Comparison of ENCODE assay signal across 1 cellular context in the genomic region with DNA sequence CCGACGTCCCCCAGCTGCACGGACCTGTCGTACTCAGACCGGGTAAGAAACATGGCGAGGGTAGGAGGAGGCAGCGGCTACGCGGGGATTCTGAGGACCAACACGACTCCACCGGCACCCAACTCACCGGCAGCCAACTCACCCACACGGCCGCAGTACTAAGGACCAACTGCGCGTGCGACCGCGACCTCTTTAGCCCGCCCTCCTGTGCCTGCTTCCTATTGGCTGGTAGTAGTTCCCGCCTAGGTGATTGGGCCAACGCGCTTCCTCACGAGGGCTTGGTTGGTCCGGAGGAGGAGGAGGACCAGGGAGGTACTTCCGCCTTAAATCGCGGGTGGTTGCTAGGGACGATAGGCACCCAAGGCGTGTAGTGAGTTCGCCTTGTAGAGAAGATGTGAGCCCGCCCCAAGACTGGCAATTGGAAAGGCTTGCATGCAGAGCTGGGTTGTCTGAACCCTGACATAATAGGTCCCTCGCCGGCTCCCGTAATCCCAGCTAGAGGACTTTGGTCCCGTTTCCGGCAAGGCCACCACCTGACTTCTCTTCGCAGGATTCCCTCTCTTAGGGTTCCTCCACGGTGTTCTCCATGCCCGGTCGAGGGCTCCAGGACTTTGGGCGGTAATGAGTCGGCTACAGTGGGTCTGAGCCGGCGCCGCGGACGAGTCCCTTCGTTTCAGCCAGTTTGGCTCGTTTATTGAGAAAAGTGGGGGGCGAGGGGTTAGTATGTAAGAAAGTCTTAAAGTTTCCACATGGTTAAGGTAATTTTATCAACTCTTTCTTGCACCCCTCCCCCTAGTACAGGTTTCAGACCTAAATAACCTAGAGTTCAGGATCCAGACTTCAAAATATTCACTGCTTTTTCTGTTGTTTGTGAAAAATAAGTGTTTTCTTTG.
A peak's percentile ranks its signal among the peaks of the same experiment; 100 is the strongest.
TF ChIP-seq lines count a peak whose summit lies in the region.

A gene (minus strand): TSS at position 171 of the 893 bp plus-strand sequence. CDS start 118 bp downstream, at position 53.

TF ChIP-seq in GM12878, 131 proteins besides CTCF, POLR2A, EP300 and RAD21 (continued from another document):
- TF ChIP-seq, protein P1, sequence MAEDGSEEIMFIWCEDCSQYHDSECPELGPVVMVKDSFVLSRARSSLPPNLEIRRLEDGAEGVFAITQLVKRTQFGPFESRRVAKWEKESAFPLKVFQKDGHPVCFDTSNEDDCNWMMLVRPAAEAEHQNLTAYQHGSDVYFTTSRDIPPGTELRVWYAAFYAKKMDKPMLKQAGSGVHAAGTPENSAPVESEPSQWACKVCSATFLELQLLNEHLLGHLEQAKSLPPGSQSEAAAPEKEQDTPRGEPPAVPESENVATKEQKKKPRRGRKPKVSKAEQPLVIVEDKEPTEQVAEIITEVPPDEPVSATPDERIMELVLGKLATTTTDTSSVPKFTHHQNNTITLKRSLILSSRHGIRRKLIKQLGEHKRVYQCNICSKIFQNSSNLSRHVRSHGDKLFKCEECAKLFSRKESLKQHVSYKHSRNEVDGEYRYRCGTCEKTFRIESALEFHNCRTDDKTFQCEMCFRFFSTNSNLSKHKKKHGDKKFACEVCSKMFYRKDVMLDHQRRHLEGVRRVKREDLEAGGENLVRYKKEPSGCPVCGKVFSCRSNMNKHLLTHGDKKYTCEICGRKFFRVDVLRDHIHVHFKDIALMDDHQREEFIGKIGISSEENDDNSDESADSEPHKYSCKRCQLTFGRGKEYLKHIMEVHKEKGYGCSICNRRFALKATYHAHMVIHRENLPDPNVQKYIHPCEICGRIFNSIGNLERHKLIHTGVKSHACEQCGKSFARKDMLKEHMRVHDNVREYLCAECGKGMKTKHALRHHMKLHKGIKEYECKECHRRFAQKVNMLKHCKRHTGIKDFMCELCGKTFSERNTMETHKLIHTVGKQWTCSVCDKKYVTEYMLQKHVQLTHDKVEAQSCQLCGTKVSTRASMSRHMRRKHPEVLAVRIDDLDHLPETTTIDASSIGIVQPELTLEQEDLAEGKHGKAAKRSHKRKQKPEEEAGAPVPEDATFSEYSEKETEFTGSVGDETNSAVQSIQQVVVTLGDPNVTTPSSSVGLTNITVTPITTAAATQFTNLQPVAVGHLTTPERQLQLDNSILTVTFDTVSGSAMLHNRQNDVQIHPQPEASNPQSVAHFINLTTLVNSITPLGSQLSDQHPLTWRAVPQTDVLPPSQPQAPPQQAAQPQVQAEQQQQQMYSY (CRISPR knock-in tag; IDR thresholded peaks at IDR 0.05): no peak
- TF ChIP-seq MYB (IDR thresholded peaks at IDR 0.05; ENCODE audit: borderline replicate concordance, low read depth, low read length) (no peak), RAD51 (IDR thresholded peaks at IDR 0.05) (peak; percentile 71), TBL1XR1 (IDR thresholded peaks at IDR 0.05; ENCODE audit: low read depth, low read length) (no peak), ETV6 (conservative IDR thresholded peaks at IDR 0.05 in 1 of 2, IDR thresholded peaks at IDR 0.05 in 1 of 2; ENCODE audit: borderline replicate concordance in 1 of 2, low read depth in 1 of 2) (no peak), RFX5 (IDR thresholded peaks at IDR 0.05; ENCODE audit: low read depth, low read length) (peak; percentile 81), PML (IDR thresholded peaks at IDR 0.05; ENCODE audit: low read length) (peak; percentile 78)
- TF ChIP-seq, protein P2, sequence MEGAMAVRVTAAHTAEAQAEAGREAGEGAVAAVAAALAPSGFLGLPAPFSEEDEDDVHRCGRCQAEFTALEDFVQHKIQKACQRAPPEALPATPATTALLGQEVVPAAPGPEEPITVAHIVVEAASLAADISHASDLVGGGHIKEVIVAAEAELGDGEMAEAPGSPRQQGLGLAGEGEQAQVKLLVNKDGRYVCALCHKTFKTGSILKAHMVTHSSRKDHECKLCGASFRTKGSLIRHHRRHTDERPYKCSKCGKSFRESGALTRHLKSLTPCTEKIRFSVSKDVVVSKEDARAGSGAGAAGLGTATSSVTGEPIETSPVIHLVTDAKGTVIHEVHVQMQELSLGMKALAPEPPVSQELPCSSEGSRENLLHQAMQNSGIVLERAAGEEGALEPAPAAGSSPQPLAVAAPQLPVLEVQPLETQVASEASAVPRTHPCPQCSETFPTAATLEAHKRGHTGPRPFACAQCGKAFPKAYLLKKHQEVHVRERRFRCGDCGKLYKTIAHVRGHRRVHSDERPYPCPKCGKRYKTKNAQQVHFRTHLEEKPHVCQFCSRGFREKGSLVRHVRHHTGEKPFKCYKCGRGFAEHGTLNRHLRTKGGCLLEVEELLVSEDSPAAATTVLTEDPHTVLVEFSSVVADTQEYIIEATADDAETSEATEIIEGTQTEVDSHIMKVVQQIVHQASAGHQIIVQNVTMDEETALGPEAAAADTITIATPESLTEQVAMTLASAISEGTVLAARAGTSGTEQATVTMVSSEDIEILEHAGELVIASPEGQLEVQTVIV (IDR thresholded peaks at IDR 0.05; ENCODE audit: borderline replicate concordance, partially characterized antibody): peak; percentile 86
- TF ChIP-seq, protein P3, sequence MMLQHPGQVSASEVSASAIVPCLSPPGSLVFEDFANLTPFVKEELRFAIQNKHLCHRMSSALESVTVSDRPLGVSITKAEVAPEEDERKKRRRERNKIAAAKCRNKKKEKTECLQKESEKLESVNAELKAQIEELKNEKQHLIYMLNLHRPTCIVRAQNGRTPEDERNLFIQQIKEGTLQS (IDR thresholded peaks at IDR 0.05; ENCODE audit: borderline replicate concordance, extremely low read depth, low read depth, low read length): no peak
- TF ChIP-seq, protein P4, sequence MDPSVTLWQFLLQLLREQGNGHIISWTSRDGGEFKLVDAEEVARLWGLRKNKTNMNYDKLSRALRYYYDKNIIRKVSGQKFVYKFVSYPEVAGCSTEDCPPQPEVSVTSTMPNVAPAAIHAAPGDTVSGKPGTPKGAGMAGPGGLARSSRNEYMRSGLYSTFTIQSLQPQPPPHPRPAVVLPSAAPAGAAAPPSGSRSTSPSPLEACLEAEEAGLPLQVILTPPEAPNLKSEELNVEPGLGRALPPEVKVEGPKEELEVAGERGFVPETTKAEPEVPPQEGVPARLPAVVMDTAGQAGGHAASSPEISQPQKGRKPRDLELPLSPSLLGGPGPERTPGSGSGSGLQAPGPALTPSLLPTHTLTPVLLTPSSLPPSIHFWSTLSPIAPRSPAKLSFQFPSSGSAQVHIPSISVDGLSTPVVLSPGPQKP (IDR thresholded peaks at IDR 0.05; ENCODE audit: low read depth, low read length): 0 out of 2 replicates have a peak, but pooled peaks have one; percentile 26
TF ChIP-seq in GM12878: peak in this region for 51.
